In genomic region chr3:161851941-161852566, GRCh38 we compare ENCODE assay signal across 8 cellular contexts.
DNase-seq lines count a peak whose midpoint lies in the region; ATAC-seq, FAIRE-seq and TF ChIP-seq lines count a peak whose summit lies in the region.

No MANE protein-coding gene starts in this region.

- no peak for TF ChIP-seq POLR2A in GM12892 (IDR thresholded peaks at IDR 0.05; ENCODE audit: low read depth, low read length)

- H3K4me3 ChIP-seq in MG63 (no peak overlapping the region), WI38 (ENCODE audit: low read depth, low read length) (no peak overlapping the region), retinal pigment epithelial cell (ENCODE audit: low read length) (no peak overlapping the region)

- H3K27me3 ChIP-seq in MG63 = no peaks in the 10 kb centered on the region

- peak; percentile 98 for FAIRE-seq in GM12892 (lab: Jason Lieb, UNC)

- ATAC-seq in HG02588 (IDR thresholded peaks at IDR 0.05; ENCODE audit: unreplicated experiment) = peak; percentile 87

- H3K9me3 ChIP-seq in MG63 = no peaks in the 10 kb centered on the region

- H3K36me3 ChIP-seq in MG63 = no peaks in the 10 kb centered on the region

- peak; percentile 83 for TF ChIP-seq CTCF in WI38 (IDR thresholded peaks at IDR 0.05; ENCODE audit: low read depth, low read length)
- peak; percentile 91 for TF ChIP-seq CTCF in retinal pigment epithelial cell (conservative IDR thresholded peaks at IDR 0.05; ENCODE audit: low read depth, low read length)

- DNase-seq in Ammon's horn (ENCODE audit: low spot score) (peak; percentile 33), GM12892 (ENCODE audit: insufficient read length) (peak; percentile 1), MG63 (peak; percentile 22), glomerular endothelial cell (ENCODE audit: extremely low read depth, low read depth, low spot score) (peak; percentile 39), retinal pigment epithelial cell (ENCODE audit: low read depth) (no peak), amniotic stem cell (lab: John Stamatoyannopoulos, UW) (no peak)

Comparison
In these comparisons a context has a peak if more than half of its experiments do, and no peak if none do; other contexts are left out.
1. DNase-seq: peak in Ammon's horn (single experiment), GM12892 (single experiment), MG63 (single experiment) and glomerular endothelial cell (single experiment); none in retinal pigment epithelial cell (single experiment) and amniotic stem cell (single experiment).